Comparison of ENCODE assay signal across 33 cellular contexts in the genomic region with DNA sequence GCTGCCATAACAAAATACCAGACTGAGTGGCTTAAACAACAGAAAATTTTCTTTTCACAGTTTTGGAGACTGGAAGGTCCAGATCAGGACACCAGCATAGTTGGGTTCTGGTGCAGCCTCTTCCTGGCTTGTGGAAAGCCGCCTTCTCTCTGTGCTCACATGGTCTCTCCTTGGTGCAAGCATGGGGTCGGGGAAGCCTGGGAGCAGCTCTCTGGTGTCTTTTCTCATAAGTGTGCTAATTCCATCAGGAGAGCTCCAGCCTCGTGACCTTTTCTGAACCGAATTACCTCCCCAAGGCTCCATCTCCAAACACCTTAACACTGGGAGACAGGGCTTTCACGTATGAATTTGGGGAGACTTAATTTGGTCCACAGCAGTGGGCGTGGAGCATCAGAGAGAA. TPM values are rescaled to one million over a fixed set of nuclear protein-coding genes. Genes with fewer than 3 reads are reported as not detected.
"Had no signal": no experiment of that assay in that cellular context is flagged by ENCODE, and none has a peak within 500 bp of the region (broad histone marks: within the 10 kb centered on the region; RNA-seq: fewer than 3 reads in every experiment).

No MANE protein-coding gene starts in this region.

- H3K9me2 ChIP-seq: SK-N-SH had no signal

- H3K27me3 Mint-ChIP-seq: activated CD4-positive, alpha-beta memory T cell treated with anti-CD3 and anti-CD28 coated beads, Interleukin-2, amount 10 ng/mL, durations not matched to agents 7 days and 5 days; activated naive CD4-positive, alpha-beta T cell treated with anti-CD3 and anti-CD28 coated beads, Interleukin-2, amount 50 U/mL, for 24 hours; central memory CD8-positive, alpha-beta T cell had no signal

- DNase-seq: activated CD4-positive, alpha-beta memory T cell treated with anti-CD3 and anti-CD28 coated beads, Interleukin-2, amount 10 ng/mL, durations not matched to agents 7 days and 5 days; activated CD4-positive, alpha-beta T cell treated with anti-CD3 and anti-CD28 coated beads, Interleukin-2, amount 50 U/mL, for 1 hour; activated CD4-positive, CD25-positive, alpha-beta regulatory T cell; activated naive CD4-positive, alpha-beta T cell; activated T-cell treated with anti-CD3 and anti-CD28 coated beads for 4 hours; activated T-cell treated with anti-CD3 and anti-CD28 coated beads, Interleukin-2, amount 50 U/mL, for 72 hours; aorta; KG1; NCI-H1048; NCI-H146; NCI-H187 treated with DMSO at 0.1 percent for 48 hours; NCI-H2081 treated with DMSO at 0.1 percent for 48 hours; NCI-H2171 treated with DMSO at 0.1 percent for 48 hours; NCI-H226; NCI-H526; NCI-H82; Right ventricle myocardium superior; RPMI8226; SJCRH30; SK-N-SH; T-helper 1 cell had no signal

- H3K27me3 ChIP-seq: SJCRH30 had no signal

- H3K36me3 ChIP-seq: SJCRH30 had no signal

- H3K4me3 ChIP-seq: SJCRH30 had no signal

- H3K4me3 Mint-ChIP-seq: activated CD4-positive, alpha-beta memory T cell treated with anti-CD3 and anti-CD28 coated beads, Interleukin-2, amount 10 ng/mL, durations not matched to agents 7 days and 5 days; activated naive CD4-positive, alpha-beta T cell treated with anti-CD3 and anti-CD28 coated beads, Interleukin-2, amount 50 U/mL, for 24 hours; activated T-cell treated with anti-CD3 and anti-CD28 coated beads, Interleukin-2, amount 50 U/mL, for 72 hours; central memory CD8-positive, alpha-beta T cell had no signal

- ATAC-seq: activated T-cell treated with anti-CD3 and anti-CD28 coated beads, Interleukin-2, amount 50 U/mL, for 72 hours; Panc1 had no signal

- H3K4me2 ChIP-seq: SK-N-SH had no signal

- H3K27ac Mint-ChIP-seq: activated CD4-positive, alpha-beta memory T cell treated with anti-CD3 and anti-CD28 coated beads, Interleukin-2, amount 10 ng/mL, durations not matched to agents 7 days and 5 days; activated naive CD4-positive, alpha-beta T cell treated with anti-CD3 and anti-CD28 coated beads, Interleukin-2, amount 50 U/mL, for 24 hours; activated T-cell treated with anti-CD3 and anti-CD28 coated beads, Interleukin-2, amount 50 U/mL, for 72 hours; activated T-helper 2 cell treated with anti-CD3 and anti-CD28 coated beads, Interferon-gamma antibody, Interleukin-2, Interleukin-4, amounts not matched to agents 10 μg/mL and 5 μg/mL and 100 μg/mL, durations not matched to agents 14 hours and 24 hours and 36 hours had no signal

- H3K27ac ChIP-seq: SJCRH30, VCaP had no signal

RNA-seq across cellular contexts. Expression of a gene that starts 42.3 kb away (rescaled TPM):
- total RNA-seq: activated CD4-positive, alpha-beta memory T cell treated with anti-CD3 and anti-CD28 coated beads, Interleukin-2, amount 10 ng/mL, durations not matched to agents 7 days and 5 days; activated CD8-positive, alpha-beta memory T cell treated with anti-CD3 and anti-CD28 coated beads for 36 hours; activated T-cell treated with anti-CD3 and anti-CD28 coated beads, Interleukin-2, amount 50 U/mL, for 72 hours; activated T-helper 2 cell treated with anti-CD3 and anti-CD28 coated beads, Interferon-gamma antibody, Interleukin-2, Interleukin-4, amounts not matched to agents 10 μg/mL and 5 μg/mL and 100 μg/mL, durations not matched to agents 14 hours and 24 hours and 36 hours; aorta; bronchial epithelial cell; LHCN-M2; M059J; NCI-H460; OCI-LY7; SJCRH30; T-helper 2 cell treated with Interferon-gamma antibody and Interleukin-4, amounts not matched to agents 100 ng/mL and 5 ng/mL, for 36 hours had no signal
- polyA plus RNA-seq: SK-N-SH had no signal
